Comparison of ENCODE assay signal across 8 cellular contexts in genomic region chr2:179106342-179107178, GRCh38. TPM values are rescaled to one million over a fixed set of nuclear protein-coding genes. Genes with fewer than 3 reads are reported as not detected.
DNase-seq lines count a peak whose midpoint lies in the region; FAIRE-seq and TF ChIP-seq lines count a peak whose summit lies in the region.

No MANE protein-coding gene starts in this region.

- H4K20me1 ChIP-seq in GM23248 (ENCODE audit: insufficient read depth) (no peaks in the 10 kb centered on the region), fibroblast of lung (ENCODE audit: control insufficient read depth, extremely low read depth, insufficient read depth, low read length) (no peaks in the 10 kb centered on the region), osteoblast (ENCODE audit: insufficient read depth, low read length) (no peaks in the 10 kb centered on the region)

- H3F3A ChIP-seq in GM23248 (ENCODE audit: insufficient read depth): peaks cover 29% of the 10 kb centered on the region

- TF ChIP-seq POLR2A in GM12891 (IDR thresholded peaks at IDR 0.05; ENCODE audit: low read depth, low read length): no peak

- H3K9ac ChIP-seq in GM23248 (peak overlapping the region; percentile 11; the same call in 1 of the 2 replicates), fibroblast of lung (ENCODE audit: insufficient read depth, low read length) (no peak overlapping the region)

- WGBS in GM23248 (ENCODE audit: low coverage in 1 of 2, low lambda C conversion rate in 2 of 2, missing lambda C conversion rate in 2 of 2), 2 experiments: 28 to 37% methylated on average over 7 of the region's 7 CpGs

- no peaks in the 10 kb centered on the region for H3K9me2 ChIP-seq in GM23248 (ENCODE audit: insufficient read depth)

- H3K27ac ChIP-seq in GM23248 (peak overlapping the region; percentile 42), SJSA1 (peak overlapping the region; percentile 57), fibroblast of lung (ENCODE audit: insufficient read depth, low read length) (peak overlapping the region; percentile 13), osteoblast (ENCODE audit: low read depth, low read length) (peak overlapping the region; percentile 57)

- H3K4me3 ChIP-seq in GM23248 (no peak overlapping the region), SJSA1 (no peak overlapping the region), fibroblast of lung (replicated peaks in 1 of 4; ENCODE audit: control extremely low read depth in 1 of 4, insufficient read depth in 1 of 4, low read depth in 3 of 4, low read length in 4 of 4) (no peak overlapping the region), osteoblast (ENCODE audit: insufficient read depth, low read length) (no peak overlapping the region)

- H3K27me3 ChIP-seq in GM23248 (replicated peaks; ENCODE audit: insufficient read depth) (no peaks in the 10 kb centered on the region), SJSA1 (replicated peaks) (no peaks in the 10 kb centered on the region), fibroblast of lung (ENCODE audit: control insufficient read depth, insufficient read depth, low read length) (no peaks in the 10 kb centered on the region), osteoblast (ENCODE audit: insufficient read depth, low read length) (no peaks in the 10 kb centered on the region)

- in situ Hi-C loops in GM23248 (cut with MboI): no loop called here

- no peaks in the 10 kb centered on the region for H3K79me2 ChIP-seq in GM23248 (ENCODE audit: insufficient read depth)
- no peaks in the 10 kb centered on the region for H3K79me2 ChIP-seq in fibroblast of lung (ENCODE audit: control insufficient read depth, insufficient read depth, low read length)
- H3K79me2 ChIP-seq in osteoblast (ENCODE audit: insufficient read depth, low read length): no peaks in the 10 kb centered on the region

- H2AFZ ChIP-seq in GM23248: no peak overlapping the region
- no peak overlapping the region for H2AFZ ChIP-seq in fibroblast of lung (ENCODE audit: low read length)
- no peak overlapping the region for H2AFZ ChIP-seq in osteoblast (ENCODE audit: low read length)

- peak; percentile 88 for FAIRE-seq in GM12891 (lab: Jason Lieb, UNC)

- TF ChIP-seq CTCF in fibroblast of lung (conservative IDR thresholded peaks at IDR 0.05 in 1 of 2, IDR thresholded peaks at IDR 0.05 in 1 of 2; ENCODE audit: low read depth in 1 of 2, low read length in 2 of 2) (no peak), osteoblast (IDR thresholded peaks at IDR 0.05; ENCODE audit: extremely low read depth, low read depth, low read length) (no peak)

- DNase-seq in GM12891 (ENCODE audit: insufficient read length, low spot score) (no peak), GM23248 (peak; percentile 97), LoVo (ENCODE audit: low spot score) (peak; percentile 72), SJSA1 (ENCODE audit: low read depth in 1 of 2, low spot score in 2 of 2) (peak; percentile 79 to 94), fibroblast of lung (ENCODE audit: low read depth in 2 of 2) (peak; percentile 95 to 97), osteoblast (ENCODE audit: insufficient read length, low spot score, missing footprints) (no peak)
- DNase-seq in effector CD4-positive, alpha-beta T cell: no peak
- DNase-seq in activated CD8-positive, alpha-beta memory T cell treated with anti-CD3 and anti-CD28 coated beads for 24 hours: no peak

- peaks cover 8% of the 10 kb centered on the region for H3K36me3 ChIP-seq in GM23248 (ENCODE audit: low read depth)
- H3K36me3 ChIP-seq in SJSA1: peaks cover 5% of the 10 kb centered on the region; the same call in 1 of the 2 replicates
- H3K36me3 ChIP-seq in fibroblast of lung (ENCODE audit: control insufficient read depth, insufficient read depth, low read length): no peaks in the 10 kb centered on the region
- peaks cover 22% of the 10 kb centered on the region for H3K36me3 ChIP-seq in osteoblast (ENCODE audit: insufficient read depth, low read length)

- peak overlapping the region; percentile 51 for H3K4me2 ChIP-seq in GM23248 (ENCODE audit: unreplicated experiment)
- H3K4me2 ChIP-seq in fibroblast of lung (ENCODE audit: extremely low read depth, insufficient read depth, low read length): no peak overlapping the region
- H3K4me2 ChIP-seq in osteoblast (ENCODE audit: insufficient read depth, low read length): peak overlapping the region; percentile 39

- no peaks in the 10 kb centered on the region for H3K9me3 ChIP-seq in GM23248 (ENCODE audit: low read depth)
- no peaks in the 10 kb centered on the region for H3K9me3 ChIP-seq in SJSA1 (replicated peaks)
- no peaks in the 10 kb centered on the region for H3K9me3 ChIP-seq in fibroblast of lung (ENCODE audit: control insufficient read depth, insufficient read depth, low read depth, low read length)
- no peaks in the 10 kb centered on the region for H3K9me3 ChIP-seq in osteoblast (ENCODE audit: low read depth, low read length)

- H3K4me1 ChIP-seq in GM23248 (ENCODE audit: insufficient read depth): peaks cover 26% of the 10 kb centered on the region
- peaks cover 35% of the 10 kb centered on the region for H3K4me1 ChIP-seq in SJSA1 (replicated peaks)
- H3K4me1 ChIP-seq in fibroblast of lung (ENCODE audit: control insufficient read depth, extremely low read depth, insufficient read depth, low read length): peaks cover 9% of the 10 kb centered on the region
- H3K4me1 ChIP-seq in osteoblast (ENCODE audit: insufficient read depth, low read length): peaks cover 28% of the 10 kb centered on the region

TF ChIP-seq in GM12891, 5 proteins besides CTCF, POLR2A, EP300 and RAD21:
- TF ChIP-seq TAF1 (IDR thresholded peaks at IDR 0.05; ENCODE audit: low read depth, low read length) (no peak), SPI1 (IDR thresholded peaks at IDR 0.05; ENCODE audit: low read depth, low read length) (no peak), POU2F2 (IDR thresholded peaks at IDR 0.05; ENCODE audit: low read depth, low read length) (peak; percentile 13; the same call in 1 of the 2 replicates), POLR2AphosphoS5 (IDR thresholded peaks at IDR 0.05; ENCODE audit: low read depth, low read length) (no peak), PAX5 (IDR thresholded peaks at IDR 0.05; ENCODE audit: insufficient read depth, low read length, severe bottlenecking) (no peak)
TF ChIP-seq in GM12891: peak in this region for 1.

RNA-seq across cellular contexts. Expression of gene CCDC141, which starts 56.6 kb away (rescaled TPM):
- 1.5 TPM for polyA plus RNA-seq in GM12891 (2012; ENCODE audit: low read depth, missing spikeins)
- total RNA-seq in GM23248 (2014; rRNA removed; shearing (Covaris generic)): not detected in 2 replicates
- polyA plus RNA-seq in GM23248 (2016; fragmentation: Nextera tagmentation; extraction: Ambion mirVana) (0.15 TPM in 1 of 2 replicates, not detected in the other), fibroblast of lung (0.03 and 0.05 TPM in 2 replicates)
- not detected in 2 replicates for total RNA-seq in SJSA1 (2014; rRNA removed; shearing (Covaris generic))
- total RNA-seq in fibroblast of lung (under 0.01 and 0.17 TPM in 2 replicates), osteoblast (not detected in 2 replicates)
- 0.03 TPM in 2 replicates for polyA plus RNA-seq in fibroblast of lung (2012)
- polyA minus RNA-seq in fibroblast of lung (ENCODE audit: low replicate concordance): not detected in 2 replicates

Comparison
In these comparisons a context has a peak if more than half of its experiments do, and no peak if none do; other contexts are left out.
1. DNase-seq: peak in GM23248 (single experiment), LoVo (single experiment), SJSA1 (2 of 2) and fibroblast of lung (2 of 2); none in GM12891 (single experiment), osteoblast (single experiment), effector CD4-positive, alpha-beta T cell (single experiment) and activated CD8-positive, alpha-beta memory T cell treated with anti-CD3 and anti-CD28 coated beads for 24 hours (single experiment).
2. Peak in every context shown above with its lines, with median percentiles within 50 percentile points of each other: H3K27ac ChIP-seq.